In genomic region chr9:86354048-86354881, GRCh38 we compare ENCODE assay signal across 1 cellular context.
TF ChIP-seq lines count a peak whose summit lies in the region.

Gene TUT7, minus strand, starts transcription at chr9:86354410. Its CDS starts 1,211 bp downstream, at chr9:86353199.

TF ChIP-seq in HepG2, 621 proteins besides CTCF, POLR2A, EP300 and RAD21 (continued from another document and continues in another):
- TF ChIP-seq HNF1A (IDR thresholded peaks at IDR 0.05; ENCODE audit: low read depth), result 0 out of 2 replicates have a peak, but pooled peaks have one; percentile 18
- no peak; the same call in 1 of the 2 replicates for TF ChIP-seq HNF1A (CRISPR knock-in tag; IDR thresholded peaks at IDR 0.05; ENCODE audit: borderline replicate concordance)
- TF ChIP-seq TGIF2 (CRISPR knock-in tag; IDR thresholded peaks at IDR 0.05), result no peak
- peak; percentile 31 for TF ChIP-seq AGO1 (IDR thresholded peaks at IDR 0.05; ENCODE audit: low read depth, low read length, poor library complexity, severe bottlenecking)
- peak; percentile 89 for TF ChIP-seq FOXK1 (CRISPR knock-in tag; IDR thresholded peaks at IDR 0.05; ENCODE audit: borderline replicate concordance, low read depth)
- TF ChIP-seq GPN1 (CRISPR knock-in tag; IDR thresholded peaks at IDR 0.05; ENCODE audit: borderline replicate concordance), result no peak
- peak; percentile 84; the same call in 1 of the 2 replicates for TF ChIP-seq MTERF4 (CRISPR knock-in tag; IDR thresholded peaks at IDR 0.05)
- 0 out of 2 replicates have a peak, but pooled peaks have one; percentile 30 for TF ChIP-seq CBFB (CRISPR knock-in tag; IDR thresholded peaks at IDR 0.05)
- no peak for TF ChIP-seq PBX3 (CRISPR knock-in tag; IDR thresholded peaks at IDR 0.05; ENCODE audit: borderline replicate concordance)
- no peak; the same call in 1 of the 2 replicates for TF ChIP-seq ZBTB7B (CRISPR knock-in tag; IDR thresholded peaks at IDR 0.05)
- TF ChIP-seq ZNF777 (CRISPR knock-in tag; IDR thresholded peaks at IDR 0.05), result peak; percentile 91
- no peak; the same call in 1 of the 2 replicates for TF ChIP-seq ETV6 (CRISPR knock-in tag; conservative IDR thresholded peaks at IDR 0.05)
- TF ChIP-seq HOXA5 (CRISPR knock-in tag; IDR thresholded peaks at IDR 0.05), result peak; percentile 80
- TF ChIP-seq CAMTA2 (CRISPR knock-in tag; IDR thresholded peaks at IDR 0.05; ENCODE audit: borderline replicate concordance), result peak; percentile 92; the same call in 1 of the 2 replicates
- TF ChIP-seq PHF5A (CRISPR knock-in tag; IDR thresholded peaks at IDR 0.05; ENCODE audit: low read depth, unreplicated experiment), result no peak
- peak; percentile 68 for TF ChIP-seq SRSF1 (optimal IDR thresholded peaks at IDR 0.05; ENCODE audit: low read depth, low read length)
- TF ChIP-seq ZNF891 (CRISPR knock-in tag; IDR thresholded peaks at IDR 0.05), result peak; percentile 80
- 0 out of 2 replicates have a peak, but pooled peaks have one; percentile 20 for TF ChIP-seq MTA1 (CRISPR knock-in tag; IDR thresholded peaks at IDR 0.05; ENCODE audit: borderline replicate concordance)
- no peak for TF ChIP-seq ZNF484 (CRISPR knock-in tag; IDR thresholded peaks at IDR 0.05; ENCODE audit: borderline replicate concordance, low read depth)
- no peak for TF ChIP-seq ZNF780A (CRISPR knock-in tag; IDR thresholded peaks at IDR 0.05)
- no peak for TF ChIP-seq NCOA2 (CRISPR knock-in tag; IDR thresholded peaks at IDR 0.05)
- TF ChIP-seq ZSCAN25 (CRISPR knock-in tag; IDR thresholded peaks at IDR 0.05), result peak; percentile 34; the same call in 1 of the 2 replicates
- peak; percentile 83; the same call in 1 of the 2 replicates for TF ChIP-seq PCBP1 (IDR thresholded peaks at IDR 0.05; ENCODE audit: borderline replicate concordance, low read depth, low read length)
- TF ChIP-seq SNAPC5 (CRISPR knock-in tag; IDR thresholded peaks at IDR 0.05; ENCODE audit: borderline replicate concordance), result no peak
- TF ChIP-seq ZNF263 (CRISPR knock-in tag; IDR thresholded peaks at IDR 0.05), result peak; percentile 41; the same call in 1 of the 2 replicates
- TF ChIP-seq SMYD3 (CRISPR knock-in tag; IDR thresholded peaks at IDR 0.05), result peak; percentile 58; the same call in 1 of the 2 replicates
- TF ChIP-seq ZNF552 (CRISPR knock-in tag; IDR thresholded peaks at IDR 0.05; ENCODE audit: borderline replicate concordance), result no peak
- TF ChIP-seq RAD51 (IDR thresholded peaks at IDR 0.05; ENCODE audit: borderline replicate concordance), result no peak
- TF ChIP-seq TFAP4 (IDR thresholded peaks at IDR 0.05; ENCODE audit: borderline replicate concordance, low read depth), result peak; percentile 7; the same call in 1 of the 2 replicates
- TF ChIP-seq ATRX (CRISPR knock-in tag; IDR thresholded peaks at IDR 0.05; ENCODE audit: borderline replicate concordance), result no peak
- TF ChIP-seq ZNF557 (CRISPR knock-in tag; IDR thresholded peaks at IDR 0.05), result peak; percentile 55; the same call in 1 of the 2 replicates
- peak; percentile 49; the same call in 1 of the 2 replicates for TF ChIP-seq ZNF605 (CRISPR knock-in tag; IDR thresholded peaks at IDR 0.05)
- TF ChIP-seq ZNF230 (CRISPR knock-in tag; IDR thresholded peaks at IDR 0.05), result peak; percentile 86
- peak; percentile 80 for TF ChIP-seq THAP7 (CRISPR knock-in tag; IDR thresholded peaks at IDR 0.05)
- 0 out of 2 replicates have a peak, but pooled peaks have one; percentile 17 for TF ChIP-seq SALL2 (CRISPR knock-in tag; IDR thresholded peaks at IDR 0.05)
- TF ChIP-seq ISL2 (CRISPR knock-in tag; IDR thresholded peaks at IDR 0.05), result peak; percentile 57; the same call in 1 of the 2 replicates
- TF ChIP-seq NFYB (CRISPR knock-in tag; IDR thresholded peaks at IDR 0.05), result peak; percentile 77
- no peak for TF ChIP-seq ZNF496 (CRISPR knock-in tag; IDR thresholded peaks at IDR 0.05; ENCODE audit: insufficient replicate concordance)
- TF ChIP-seq ZNF83 (CRISPR knock-in tag; IDR thresholded peaks at IDR 0.05; ENCODE audit: borderline replicate concordance), result 0 out of 2 replicates have a peak, but pooled peaks have one; percentile 47
- TF ChIP-seq ZNF383 (CRISPR knock-in tag; IDR thresholded peaks at IDR 0.05; ENCODE audit: borderline replicate concordance), result no peak
- no peak for TF ChIP-seq FOXO4 (CRISPR knock-in tag; conservative IDR thresholded peaks at IDR 0.05)
- 0 out of 2 replicates have a peak, but pooled peaks have one; percentile 15 for TF ChIP-seq MNT (IDR thresholded peaks at IDR 0.05)
- peak; percentile 64; the same call in 1 of the 2 replicates for TF ChIP-seq MIER3 (CRISPR knock-in tag; IDR thresholded peaks at IDR 0.05; ENCODE audit: borderline replicate concordance)
- 0 out of 2 replicates have a peak, but pooled peaks have one; percentile 20 for TF ChIP-seq FOXJ3 (CRISPR knock-in tag; IDR thresholded peaks at IDR 0.05; ENCODE audit: borderline replicate concordance)
- peak; percentile 68 for TF ChIP-seq ARID5B (CRISPR knock-in tag; IDR thresholded peaks at IDR 0.05)
- no peak for TF ChIP-seq ATF5 (CRISPR knock-in tag; IDR thresholded peaks at IDR 0.05; ENCODE audit: low read depth)
- TF ChIP-seq ZBTB3 (CRISPR knock-in tag; IDR thresholded peaks at IDR 0.05; ENCODE audit: borderline replicate concordance, low read depth), result no peak
- no peak for TF ChIP-seq ZNF431 (CRISPR knock-in tag; IDR thresholded peaks at IDR 0.05; ENCODE audit: borderline replicate concordance, low read depth)
- no peak; the same call in 1 of the 2 replicates for TF ChIP-seq ZNF354B (CRISPR knock-in tag; IDR thresholded peaks at IDR 0.05)
